22 cellular contexts compared by ENCODE assay signal in genomic region chr5:153584561-153585359, GRCh38.
"Had no signal": no experiment of that assay in that cellular context is flagged by ENCODE, and none has a peak within 500 bp of the region (broad histone marks: within the 10 kb centered on the region; RNA-seq: fewer than 3 reads in every experiment).

No MANE protein-coding gene starts in this region.

- ATAC-seq: esophagus mucosa; heart left ventricle; natural killer cell; SK-N-SH treated with all-trans-retinoic acid at 6 μM for 48 hours; stimulated activated memory B cell treated with anti-CD40 and anti-IgM and Interleukin-4, amounts not matched to agents 10 μg/mL and 1 μg/mL and 100 μg/mL, for 72 hours had no signal

- H3K4me3 ChIP-seq: adrenal gland, heart left ventricle, sigmoid colon, spleen, testis had no signal

- H3K9me3 ChIP-seq: adrenal gland, heart left ventricle, neutrophil, sigmoid colon, spleen, testis had no signal

- H3K27ac ChIP-seq: adrenal gland, heart left ventricle, neutrophil, parathyroid adenoma, sigmoid colon, spleen, testis had no signal

- H3K36me3 ChIP-seq: adrenal gland, heart left ventricle, neutrophil, sigmoid colon, spleen had no signal

- H3K4me1 ChIP-seq: adrenal gland, heart left ventricle, parathyroid adenoma, sigmoid colon, spleen, testis had no signal

- H3K27me3 ChIP-seq: adrenal gland, neutrophil, sigmoid colon, testis had no signal

- DNase-seq: activated CD8-positive, alpha-beta memory T cell treated with anti-CD3 and anti-CD28 coated beads for 24 hours; activated CD8-positive, alpha-beta memory T cell treated with anti-CD3 and anti-CD28 coated beads, Interleukin-2, amount 50 U/mL, for 48 hours; activated effector memory CD4-positive, alpha-beta T cell treated with anti-CD3 and anti-CD28 coated beads, Interleukin-2, amount 50 U/mL, for 16 hours; activated T-cell treated with anti-CD3 and anti-CD28 coated beads, Interleukin-2, amount 50 U/mL, for 48 hours; adrenal gland; cerebellar nuclear complex; cortex of kidney; effector CD4-positive, alpha-beta T cell; heart left ventricle; kidney glomerular epithelial cell; natural killer cell; sigmoid colon; spleen; stimulated activated CD4-positive, alpha-beta T cell treated with anti-CD3 and anti-CD28 coated beads, Interleukin-4, amount 100 ng/mL, for 4 hours; T-helper 1 cell; T-helper 9 cell; testis had no signal
